25 cellular contexts compared by ENCODE assay signal in the genomic region with DNA sequence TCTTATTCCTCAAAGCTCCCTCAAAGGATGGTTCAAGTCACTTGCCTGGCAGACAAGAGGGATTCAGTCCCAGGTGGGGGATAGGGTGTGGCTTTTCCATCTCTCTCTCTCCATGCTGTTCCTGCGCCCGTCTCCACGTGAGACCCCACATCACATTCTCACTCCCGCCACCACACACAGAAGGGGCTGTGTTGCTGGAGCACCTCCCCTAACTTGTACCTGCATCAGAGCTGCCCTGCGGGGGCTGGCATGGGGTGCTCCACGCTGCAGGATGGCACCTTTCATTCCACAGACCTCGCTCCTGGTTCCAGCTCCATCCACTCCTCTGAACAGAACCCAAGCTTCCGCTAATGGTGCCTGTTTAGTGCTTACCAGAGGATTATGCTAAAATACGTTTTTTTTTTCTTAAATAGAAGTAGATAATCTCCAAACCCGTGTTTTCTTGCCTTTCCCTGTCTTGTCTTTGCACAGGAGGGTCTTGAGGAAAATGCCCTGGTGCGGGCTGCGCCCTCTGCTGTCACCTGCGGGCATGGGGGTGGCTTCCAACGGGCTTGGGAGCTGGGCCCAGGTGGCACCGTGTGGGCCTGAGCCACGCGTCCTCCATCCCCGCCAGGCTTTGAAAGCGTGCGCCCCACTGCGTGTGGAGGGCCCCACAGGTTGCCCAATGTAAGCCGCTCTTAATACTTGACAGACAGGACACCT.
"Had no signal": no experiment of that assay in that cellular context is flagged by ENCODE, and none has a peak within 500 bp of the region (broad histone marks: within the 10 kb centered on the region; RNA-seq: fewer than 3 reads in every experiment).

No MANE protein-coding gene starts in this region.

- ATAC-seq: activated CD4-positive, alpha-beta T cell treated with anti-CD3 and anti-CD28 coated beads for 36 hours; gastroesophageal sphincter; heart left ventricle; left lung; naive thymus-derived CD4-positive, alpha-beta T cell; WTC11 had no signal

- H3K9me3 Mint-ChIP-seq: type B pancreatic cell had no signal

- H3K27ac Mint-ChIP-seq: activated CD4-positive, alpha-beta T cell treated with anti-CD3 and anti-CD28 coated beads for 36 hours; activated naive CD4-positive, alpha-beta T cell treated with anti-CD3 and anti-CD28 coated beads for 36 hours; endodermal cell; naive thymus-derived CD4-positive, alpha-beta T cell; WTC11 had no signal

- H3K36me3 Mint-ChIP-seq: naive thymus-derived CD4-positive, alpha-beta T cell; type B pancreatic cell had no signal

- H3K4me3 ChIP-seq: gastroesophageal sphincter, heart left ventricle, left lung, thoracic aorta, vagina had no signal

- DNase-seq: activated CD4-positive, alpha-beta T cell treated with anti-CD3 and anti-CD28 coated beads for 36 hours; activated CD4-positive, alpha-beta T cell treated with anti-CD3 and anti-CD28 coated beads, Interleukin-2, amount 50 U/mL, for 4 hours; activated CD8-positive, alpha-beta memory T cell treated with anti-CD3 and anti-CD28 coated beads for 24 hours; activated CD8-positive, alpha-beta memory T cell treated with anti-CD3 and anti-CD28 coated beads, Interleukin-2, amount 50 U/mL, for 4 hours; activated effector memory CD4-positive, alpha-beta T cell treated with Interleukin-2 at 50 U/mL for 16 hours; activated naive CD4-positive, alpha-beta T cell treated with anti-CD3 and anti-CD28 coated beads for 36 hours; activated T-cell treated with anti-CD3 and anti-CD28 coated beads, Interleukin-2, amount 50 U/mL, for 48 hours; amygdala; cerebellar nuclear complex; cortex of kidney; islet precursor cell; naive thymus-derived CD4-positive, alpha-beta T cell; retina; stimulated activated CD4-positive, alpha-beta T cell treated with anti-CD3 and anti-CD28 coated beads, Interleukin-4, amount 100 ng/mL, for 24 hours; stimulated activated naive CD4-positive, alpha-beta T cell treated with Interleukin-2 at 50 U/mL for 16 hours; T1000 had no signal

- H3K4me1 Mint-ChIP-seq: activated CD4-positive, alpha-beta T cell treated with anti-CD3 and anti-CD28 coated beads for 36 hours; endodermal cell; naive thymus-derived CD4-positive, alpha-beta T cell; neural crest cell; WTC11 had no signal

- H3K4me3 Mint-ChIP-seq: activated CD4-positive, alpha-beta T cell treated with anti-CD3 and anti-CD28 coated beads for 36 hours; activated naive CD4-positive, alpha-beta T cell treated with anti-CD3 and anti-CD28 coated beads for 36 hours; endodermal cell; naive thymus-derived CD4-positive, alpha-beta T cell; neural crest cell; type B pancreatic cell; WTC11 had no signal
